Comparison of ENCODE assay signal across 10 cellular contexts in genomic region chr3:49501258-49501609, GRCh38. TPM values are rescaled to one million over a fixed set of nuclear protein-coding genes. Genes with fewer than 3 reads are reported as not detected.
DNase-seq lines count a peak whose midpoint lies in the region; ATAC-seq, FAIRE-seq and TF ChIP-seq lines count a peak whose summit lies in the region.
"Had no signal": no experiment of that assay in that cellular context is flagged by ENCODE, and none has a peak within 500 bp of the region (broad histone marks: within the 10 kb centered on the region; RNA-seq: fewer than 3 reads in every experiment).

No MANE protein-coding gene starts in this region.

- H3K27ac ChIP-seq in brain microvascular endothelial cell: peak overlapping the region; percentile 79
- peak overlapping the region; percentile 52 to 75 for H3K27ac ChIP-seq in kidney (ENCODE audit: low read depth in 2 of 2, low read length in 2 of 2)
- H3K27ac ChIP-seq in skeletal muscle tissue (ENCODE audit: low read depth, low read length): peak overlapping the region; percentile 97

- H3K4me3 ChIP-seq in brain microvascular endothelial cell (ENCODE audit: low read depth, low read length) (no peak overlapping the region), kidney (ENCODE audit: low read length in 2 of 2) (no peak overlapping the region), skeletal muscle tissue (ENCODE audit: low read length in 3 of 3) (peak overlapping the region in 2 of 3 donors; percentile 1 to 35)

- H3K27ac Mint-ChIP-seq in activated naive CD4-positive, alpha-beta T cell treated with anti-CD3 and anti-CD28 coated beads, Interleukin-2, amount 10 ng/mL, durations not matched to agents 7 days and 5 days: no peak overlapping the region

- no peaks in the 10 kb centered on the region for H3K4me1 Mint-ChIP-seq in activated naive CD4-positive, alpha-beta T cell treated with anti-CD3 and anti-CD28 coated beads, Interleukin-2, amount 10 ng/mL, durations not matched to agents 7 days and 5 days

- ATAC-seq in HG02970 (IDR thresholded peaks at IDR 0.05; ENCODE audit: low FRiP score, unreplicated experiment): no peak

- CTCF ChIA-PET in activated naive CD4-positive, alpha-beta T cell treated with anti-CD3 and anti-CD28 coated beads, Interleukin-2, amount 10 ng/mL, durations not matched to agents 7 days and 5 days (lab: Charles Lee): no interaction called here

- H3K4me1 ChIP-seq in kidney (ENCODE audit: control insufficient read depth in 1 of 2, insufficient read depth in 1 of 2, low read depth in 1 of 2, low read length in 2 of 2) (peaks cover 15 to 30% of the 10 kb centered on the region in 2 donors), skeletal muscle tissue (ENCODE audit: control insufficient read depth in 3 of 3, insufficient read depth in 3 of 3, low read length in 3 of 3) (peaks cover 30 to 36% (median 31%) of the 10 kb centered on the region in 3 donors)

- no peaks in the 10 kb centered on the region for H3K27me3 Mint-ChIP-seq in activated naive CD4-positive, alpha-beta T cell treated with anti-CD3 and anti-CD28 coated beads, Interleukin-2, amount 10 ng/mL, durations not matched to agents 7 days and 5 days

- intact Hi-C loops in kidney (cut with DNase I): no loop called here

- H3K9ac ChIP-seq in kidney (ENCODE audit: low read length in 2 of 2): no peak overlapping the region
- H3K9ac ChIP-seq in skeletal muscle tissue (ENCODE audit: low read depth in 1 of 3, low read length in 3 of 3): peak overlapping the region in 2 of 3 donors; percentile 46 to 55

- TF ChIP-seq CTCF in brain microvascular endothelial cell (IDR thresholded peaks at IDR 0.05; ENCODE audit: low read depth, low read length, missing control alignments) (no peak), kidney (IDR thresholded peaks at IDR 0.05; ENCODE audit: borderline replicate concordance, extremely low read depth, insufficient read depth) (no peak)

- DNase-seq in Daoy (ENCODE audit: low read depth) (peak; percentile 5), brain microvascular endothelial cell (peak; percentile 9), kidney (no peak), NCI-H526 (lab: John Stamatoyannopoulos, UW) (no peak), NCI-H1417 (lab: John Stamatoyannopoulos, UW) (no peak)
- no peak for DNase-seq in activated naive CD4-positive, alpha-beta T cell treated with anti-CD3 and anti-CD28 coated beads, Interleukin-2, amount 10 ng/mL, durations not matched to agents 7 days and 5 days
- DNase-seq: Karpas-422, NCI-H526 treated with DMSO at 0.1 percent for 48 hours had no signal

- no peaks in the 10 kb centered on the region for H3K27me3 ChIP-seq in brain microvascular endothelial cell (replicated peaks)
- H3K27me3 ChIP-seq in skeletal muscle tissue (ENCODE audit: control insufficient read depth in 3 of 3, insufficient read depth in 3 of 3, low read length in 3 of 3): no peaks in the 10 kb centered on the region

- no peak overlapping the region for H3K4me3 Mint-ChIP-seq in activated naive CD4-positive, alpha-beta T cell treated with anti-CD3 and anti-CD28 coated beads, Interleukin-2, amount 10 ng/mL, durations not matched to agents 7 days and 5 days

- H3K36me3 ChIP-seq in brain microvascular endothelial cell (replicated peaks): no peaks in the 10 kb centered on the region
- H3K36me3 ChIP-seq in kidney (ENCODE audit: control insufficient read depth in 1 of 2, insufficient read depth in 2 of 2, low read length in 2 of 2): no peaks in the 10 kb centered on the region
- H3K36me3 ChIP-seq in skeletal muscle tissue (ENCODE audit: control insufficient read depth in 3 of 3, insufficient read depth in 3 of 3, low read length in 3 of 3): no peaks in the 10 kb centered on the region

- in situ Hi-C loops in brain microvascular endothelial cell (cut with HindIII; ENCODE audit: low pct_ligation_motif_present, low sequenced_read_pairs): no loop called here

- H3K9me3 ChIP-seq in kidney (ENCODE audit: control insufficient read depth in 1 of 2, low read length in 2 of 2): no peaks in the 10 kb centered on the region
- no peaks in the 10 kb centered on the region for H3K9me3 ChIP-seq in skeletal muscle tissue (ENCODE audit: control insufficient read depth in 3 of 3, low read length in 3 of 3)

- no peak for FAIRE-seq in kidney (lab: Jason Lieb, UNC)

- peaks cover 11% of the 10 kb centered on the region for H3K36me3 Mint-ChIP-seq in activated naive CD4-positive, alpha-beta T cell treated with anti-CD3 and anti-CD28 coated beads, Interleukin-2, amount 10 ng/mL, durations not matched to agents 7 days and 5 days

- no peaks in the 10 kb centered on the region for H3K9me3 Mint-ChIP-seq in activated naive CD4-positive, alpha-beta T cell treated with anti-CD3 and anti-CD28 coated beads, Interleukin-2, amount 10 ng/mL, durations not matched to agents 7 days and 5 days

RNA-seq across cellular contexts. Expression of gene DAG1, which starts 31.2 kb away (rescaled TPM):
- total RNA-seq in Daoy (2014; rRNA removed; shearing (Covaris generic)): 20.8 and 27.7 TPM in 2 replicates
- total RNA-seq in kidney (122 TPM), skeletal muscle tissue (77.2 TPM)
- polyA plus RNA-seq in kidney (ENCODE audit: insufficient read depth, low read depth, low replicate concordance): 40.4 TPM

RNA-seq across cellular contexts. Expression of gene BSN, which starts 53.0 kb away (rescaled TPM):
- total RNA-seq in Daoy (2014; rRNA removed; shearing (Covaris generic)): 0.18 and 0.29 TPM in 2 replicates
- total RNA-seq in kidney: 1.3 TPM
- polyA plus RNA-seq in kidney (ENCODE audit: insufficient read depth, low read depth, low replicate concordance): 0.11 TPM
- under 0.01 TPM for total RNA-seq in skeletal muscle tissue

Comparison
In these comparisons a context has a peak if more than half of its experiments do, and no peak if none do; other contexts are left out.
1. DNase-seq: peak in Daoy (single experiment) and brain microvascular endothelial cell (single experiment); none in kidney (single experiment), NCI-H526 (0 of 2), NCI-H1417 (0 of 3) and activated naive CD4-positive, alpha-beta T cell treated with anti-CD3 and anti-CD28 coated beads, Interleukin-2, amount 10 ng/mL, durations not matched to agents 7 days and 5 days (single experiment).
2. H3K4me3 ChIP-seq: peak in skeletal muscle tissue (2 of 3); none in brain microvascular endothelial cell (single experiment) and kidney (0 of 2).
3. H3K9ac ChIP-seq: peak in skeletal muscle tissue (2 of 3); none in kidney (0 of 2).
4. Peak in every context shown above with its lines, with median percentiles within 50 percentile points of each other: H3K27ac ChIP-seq.